Comparison of ENCODE assay signal across 8 cellular contexts in genomic region chr12:75526655-75527511, GRCh38. TPM values are rescaled to one million over a fixed set of nuclear protein-coding genes. Genes with fewer than 3 reads are reported as not detected.
DNase-seq lines count a peak whose midpoint lies in the region; ATAC-seq, FAIRE-seq and TF ChIP-seq lines count a peak whose summit lies in the region.

No MANE protein-coding gene starts in this region.

- FAIRE-seq in D721Med (lab: Jason Lieb, UNC): peak; percentile 67
- peak; percentile 94 for FAIRE-seq in TTC549 (lab: Jason Lieb, UNC)

- DNase-seq in D721Med (ENCODE audit: insufficient read length, low spot score) (peak; percentile 17), NCI-H2029 treated with DMSO at 0.1 percent for 48 hours (lab: John Stamatoyannopoulos, UW) (peak; percentile 9), fibroblast of villous mesenchyme (ENCODE audit: low read depth) (peak; percentile 71), pons (ENCODE audit: low spot score) (peak; percentile 75)
- DNase-seq in activated effector memory CD4-positive, alpha-beta T cell treated with Interleukin-2 at 50 U/mL for 16 hours: no peak

- ATAC-seq in GM19043 (IDR thresholded peaks at IDR 0.05; ENCODE audit: low read depth, unreplicated experiment) (peak; percentile 98), HG03066 (IDR thresholded peaks at IDR 0.05; ENCODE audit: low read depth, unreplicated experiment) (peak; percentile 92)

- TF ChIP-seq CTCF in D721Med (IDR thresholded peaks at IDR 0.05; ENCODE audit: insufficient read depth, missing control alignments) (peak; percentile 78), fibroblast of villous mesenchyme (IDR thresholded peaks at IDR 0.05; ENCODE audit: insufficient read depth, low read depth, low read length) (peak; percentile 64)

- no peak overlapping the region for H3K4me3 ChIP-seq in fibroblast of villous mesenchyme (ENCODE audit: low read depth, low read length)

RNA-seq across cellular contexts. Expression of gene KRR1, which starts 15.5 kb away (rescaled TPM):
- total RNA-seq in fibroblast of villous mesenchyme: 27.4 and 31.1 TPM in 2 replicates

RNA-seq across cellular contexts. Expression of gene GLIPR1, which starts 46.3 kb away (rescaled TPM):
- 51.5 and 60.0 TPM in 2 replicates for total RNA-seq in fibroblast of villous mesenchyme
